Comparison of ENCODE assay signal across 20 cellular contexts in genomic region chr15:76967067-76967466, GRCh38. TPM values are rescaled to one million over a fixed set of nuclear protein-coding genes. Genes with fewer than 3 reads are reported as not detected.
"Had no signal": no experiment of that assay in that cellular context is flagged by ENCODE, and none has a peak within 500 bp of the region (broad histone marks: within the 10 kb centered on the region; RNA-seq: fewer than 3 reads in every experiment).

No MANE protein-coding gene starts in this region.

- DNase-seq: activated CD4-positive, alpha-beta T cell treated with anti-CD3 and anti-CD28 coated beads for 4 hours; activated CD4-positive, alpha-beta T cell treated with anti-CD3 and anti-CD28 coated beads, Interleukin-2, amount 50 U/mL, for 4 hours; activated CD8-positive, alpha-beta memory T cell treated with anti-CD3 and anti-CD28 coated beads for 24 hours; activated gamma-delta T cell; activated naive CD4-positive, alpha-beta T cell treated with anti-CD3 and anti-CD28 coated beads for 36 hours; activated T-cell treated with anti-CD3 and anti-CD28 coated beads, Interleukin-2, amount 50 U/mL, for 4 hours; NCI-H1105 treated with DMSO at 0.1 percent for 48 hours; NCI-H1436 treated with DMSO at 0.1 percent for 48 hours; NCI-H187; NCI-H2081; NCI-H510A treated with DMSO at 0.1 percent for 48 hours; NCI-H69; NK-92 treated with Interleukin-12 subunit alpha and Interleukin-12 subunit beta, amount 100 ng/mL, for 24 hours; OCI-M1; SHP77; T-cell had no signal

- H3K36me3 Mint-ChIP-seq: activated naive CD8-positive, alpha-beta T cell; T-cell had no signal

- FAIRE-seq: RCC 7860 had no signal

- H3K4me3 Mint-ChIP-seq: activated naive CD4-positive, alpha-beta T cell treated with anti-CD3 and anti-CD28 coated beads for 36 hours; activated naive CD8-positive, alpha-beta T cell; activated T-cell treated with anti-CD3 and anti-CD28 coated beads, Interleukin-2, amount 50 U/mL, for 4 hours; T-cell had no signal

- H3K27ac Mint-ChIP-seq: activated naive CD4-positive, alpha-beta T cell treated with anti-CD3 and anti-CD28 coated beads for 36 hours; activated naive CD8-positive, alpha-beta T cell; T-cell had no signal

- H3K9me3 Mint-ChIP-seq: activated naive CD4-positive, alpha-beta T cell treated with anti-CD3 and anti-CD28 coated beads for 36 hours; activated T-cell treated with anti-CD3 and anti-CD28 coated beads, Interleukin-2, amount 50 U/mL, for 4 hours; T-cell had no signal

- ATAC-seq: activated CD4-positive, CD25-positive, alpha-beta regulatory T cell treated with anti-CD3 and anti-CD28 coated beads, Interleukin-2, amount 50 U/mL, for 24 hours; activated T-cell treated with anti-CD3 and anti-CD28 coated beads, Interleukin-2, amount 50 U/mL, for 4 hours; T-cell had no signal

RNA-seq across cellular contexts. Expression of gene PSTPIP1, which starts 27.9 kb away (rescaled TPM):
- total RNA-seq: SK-MEL-5 had no signal
